In the genomic region with DNA sequence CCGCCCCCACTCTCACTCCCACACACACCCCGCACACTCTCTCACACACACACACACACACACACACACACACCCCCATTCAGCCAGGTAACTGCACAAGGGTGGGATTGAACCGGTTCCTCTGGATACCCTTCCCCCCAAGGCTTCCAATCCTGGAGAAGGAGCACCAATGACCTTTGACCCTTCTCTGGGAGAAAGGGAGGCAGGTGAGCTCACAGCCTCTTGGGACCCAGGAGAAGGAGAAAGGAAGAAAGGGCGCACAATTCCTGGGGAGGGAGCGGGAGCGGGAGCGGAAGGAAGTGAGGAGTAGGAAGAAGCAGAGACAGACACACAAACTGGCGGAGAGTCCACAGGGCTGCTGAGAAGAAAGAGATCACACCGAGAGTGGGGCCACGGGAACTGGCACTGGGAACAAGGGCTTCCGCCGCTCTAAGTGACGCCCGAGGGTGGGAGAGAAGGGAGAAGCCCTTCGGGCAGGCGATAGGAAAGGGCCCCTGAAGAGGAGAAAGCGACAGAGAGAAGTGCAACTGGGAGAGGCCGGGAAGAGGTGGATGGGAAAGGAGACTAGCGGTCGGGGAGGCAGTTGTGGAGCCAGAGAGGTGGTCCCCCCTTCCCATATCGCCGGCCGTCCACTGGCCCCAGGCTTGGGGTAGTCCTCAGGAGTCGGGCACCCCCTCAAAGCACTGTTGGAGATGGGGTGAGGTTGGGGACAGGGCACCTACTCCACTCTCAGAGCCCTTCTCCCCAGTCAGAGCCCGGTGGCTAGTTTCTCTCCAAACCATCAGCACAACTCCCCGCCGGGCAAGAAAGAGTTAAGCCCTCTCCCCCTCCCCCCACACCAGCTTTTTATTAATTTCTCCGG, we compare ENCODE assay signal across 8 cellular contexts.
A peak's percentile ranks its signal among the peaks of the same experiment; 100 is the strongest.
DNase-seq lines count a peak whose midpoint lies in the region; ATAC-seq lines count a peak whose summit lies in the region.

No MANE protein-coding gene starts in this region.

- H3K27ac Mint-ChIP-seq in stimulated activated naive CD8-positive, alpha-beta T cell treated with anti-CD3 and anti-CD28 coated beads, Interleukin-15, Interleukin-2, amounts not matched to agents 100 ng/mL and 50 ng/mL, for 24 hours: peak overlapping the region; percentile 77
- peak overlapping the region; percentile 12 for H3K27ac Mint-ChIP-seq in dendritic cell treated with granulocyte-macrophage colony-stimulating factor and Interleukin-4, amounts not matched to agents 40 ng/mL and 50 ng/mL, for 4 days

- peaks cover 28% of the 10 kb centered on the region for H3K27me3 ChIP-seq in mucosa of stomach (ENCODE audit: control insufficient read depth, insufficient read depth, low read length)

- no peaks in the 10 kb centered on the region for H3K9me3 Mint-ChIP-seq in stimulated activated naive CD8-positive, alpha-beta T cell treated with anti-CD3 and anti-CD28 coated beads, Interleukin-15, Interleukin-2, amounts not matched to agents 100 ng/mL and 50 ng/mL, for 24 hours
- H3K9me3 Mint-ChIP-seq in dendritic cell treated with granulocyte-macrophage colony-stimulating factor and Interleukin-4, amounts not matched to agents 40 ng/mL and 50 ng/mL, for 4 days: no peaks in the 10 kb centered on the region

- H3K4me1 Mint-ChIP-seq in stimulated activated naive CD8-positive, alpha-beta T cell treated with anti-CD3 and anti-CD28 coated beads, Interleukin-15, Interleukin-2, amounts not matched to agents 100 ng/mL and 50 ng/mL, for 24 hours (ENCODE audit: low read depth): peaks cover 31% of the 10 kb centered on the region
- peaks cover 43% of the 10 kb centered on the region for H3K4me1 Mint-ChIP-seq in dendritic cell treated with granulocyte-macrophage colony-stimulating factor and Interleukin-4, amounts not matched to agents 40 ng/mL and 50 ng/mL, for 4 days (ENCODE audit: low read depth)

- no peak for ATAC-seq in stimulated activated naive CD8-positive, alpha-beta T cell treated with anti-CD3 and anti-CD28 coated beads, Interleukin-15, Interleukin-2, amounts not matched to agents 100 U/mL and 50 U/mL, for 24 hours

- H3K4me1 ChIP-seq in mucosa of stomach (ENCODE audit: control insufficient read depth, insufficient read depth, low read length): peaks cover 27% of the 10 kb centered on the region

- H3K9ac ChIP-seq in mucosa of stomach (ENCODE audit: low read length): peak overlapping the region; percentile 28

- DNase-seq in stimulated activated naive CD8-positive, alpha-beta T cell treated with anti-CD3 and anti-CD28 coated beads, Interleukin-15, Interleukin-2, amounts not matched to agents 100 U/mL and 50 U/mL, for 24 hours: no peak
- no peak for DNase-seq in NK-92 treated with Interleukin-12 subunit alpha and Interleukin-12 subunit beta, amount 100 ng/mL, for 24 hours (lab: John Stamatoyannopoulos, UW)
- no peak for DNase-seq in NCI-H2029 (lab: John Stamatoyannopoulos, UW)
- no peak for DNase-seq in NCI-H128 (lab: John Stamatoyannopoulos, UW; ENCODE audit: unreplicated experiment)
- DNase-seq in germinal center (ENCODE audit: low spot score): no peak

- H3K4me3 Mint-ChIP-seq in stimulated activated naive CD8-positive, alpha-beta T cell treated with anti-CD3 and anti-CD28 coated beads, Interleukin-15, Interleukin-2, amounts not matched to agents 100 ng/mL and 50 ng/mL, for 24 hours: peak overlapping the region; percentile 75
- H3K4me3 Mint-ChIP-seq in dendritic cell treated with granulocyte-macrophage colony-stimulating factor and Interleukin-4, amounts not matched to agents 40 ng/mL and 50 ng/mL, for 4 days: peak overlapping the region; percentile 61

- peak overlapping the region; percentile 31 for H3K4me3 ChIP-seq in mucosa of stomach (ENCODE audit: low read length)

- H3K36me3 ChIP-seq in mucosa of stomach (ENCODE audit: control insufficient read depth, insufficient read depth, low read length): no peaks in the 10 kb centered on the region

- H3K36me3 Mint-ChIP-seq in stimulated activated naive CD8-positive, alpha-beta T cell treated with anti-CD3 and anti-CD28 coated beads, Interleukin-15, Interleukin-2, amounts not matched to agents 100 ng/mL and 50 ng/mL, for 24 hours (ENCODE audit: low read depth): no peaks in the 10 kb centered on the region
- peaks cover 14% of the 10 kb centered on the region for H3K36me3 Mint-ChIP-seq in dendritic cell treated with granulocyte-macrophage colony-stimulating factor and Interleukin-4, amounts not matched to agents 40 ng/mL and 50 ng/mL, for 4 days (ENCODE audit: low read depth)

- peaks cover 13% of the 10 kb centered on the region for H3K27me3 Mint-ChIP-seq in stimulated activated naive CD8-positive, alpha-beta T cell treated with anti-CD3 and anti-CD28 coated beads, Interleukin-15, Interleukin-2, amounts not matched to agents 100 ng/mL and 50 ng/mL, for 24 hours
- H3K27me3 Mint-ChIP-seq in dendritic cell treated with granulocyte-macrophage colony-stimulating factor and Interleukin-4, amounts not matched to agents 40 ng/mL and 50 ng/mL, for 4 days: peaks cover 71% of the 10 kb centered on the region

- intact Hi-C loops in dendritic cell treated with granulocyte-macrophage colony-stimulating factor and Interleukin-4, amounts not matched to agents 40 ng/mL and 50 ng/mL, for 4 days (cut with micrococcal nuclease): loop anchor here (5.0 kb wide), 1 partner anchor 34 kb away; no protein-coding TSS in a partner anchor

- H3K9me3 ChIP-seq in mucosa of stomach (ENCODE audit: control insufficient read depth, low read length): no peaks in the 10 kb centered on the region
